ENCODE assay signal across 34 cellular contexts in the genomic region with DNA sequence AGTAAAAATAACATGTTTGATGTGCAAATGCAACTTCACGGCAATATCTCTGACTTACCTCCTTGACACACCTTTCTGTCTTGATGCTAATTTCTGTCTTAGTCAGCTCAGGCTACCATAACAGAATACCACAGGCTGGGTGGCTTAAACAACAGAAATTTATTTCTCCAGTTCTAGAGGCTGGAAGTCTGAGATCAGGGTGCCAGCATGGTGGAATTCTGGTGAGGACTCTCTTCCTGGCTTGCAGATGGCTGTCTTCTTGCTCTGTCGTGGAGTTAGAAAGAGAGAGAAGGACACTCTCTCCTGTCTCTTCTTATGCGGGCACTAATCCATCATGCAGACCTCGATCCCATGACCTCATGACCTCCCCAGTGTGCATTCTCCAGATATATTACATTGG.
"Had no signal": no experiment of that assay in that cellular context is flagged by ENCODE, and none has a peak within 500 bp of the region (broad histone marks: within the 10 kb centered on the region; RNA-seq: fewer than 3 reads in every experiment).

No MANE protein-coding gene starts in this region.

- H3K4me3 ChIP-seq: MG63 had no signal

- H3K9me3 ChIP-seq: MG63 had no signal

- DNase-seq: Karpas-422, Kasumi-1, MG63, MM.1S, MV-4-11, NCI-H1048, NCI-H1092, NCI-H1092 treated with DMSO at 0.1 percent for 48 hours, NCI-H1105, NCI-H1105 treated with DMSO at 0.1 percent for 48 hours, NCI-H1417, NCI-H1417 treated with DMSO at 0.1 percent for 48 hours, NCI-H1436, NCI-H1436 treated with DMSO at 0.1 percent for 48 hours, NCI-H146, NCI-H1694, NCI-H1694 treated with DMSO at 0.1 percent for 48 hours, NCI-H187, NCI-H187 treated with DMSO at 0.1 percent for 48 hours, NCI-H1930, NCI-H2029, NCI-H2029 treated with DMSO at 0.1 percent for 48 hours, NCI-H2081, NCI-H2081 treated with DMSO at 0.1 percent for 48 hours, NCI-H2107, NCI-H2171, NCI-H2171 treated with DMSO at 0.1 percent for 48 hours, NCI-H2227 treated with DMSO at 0.1 percent for 48 hours, NCI-H226, NCI-H345, NCI-H446, NCI-H446 treated with DMSO at 0.1 percent for 48 hours, NCI-H510A, NCI-H510A treated with DMSO at 0.1 percent for 48 hours had no signal

- H3K27me3 ChIP-seq: MG63 had no signal

- H3K36me3 ChIP-seq: MG63 had no signal
